In genomic region chr6:22929228-22929627, GRCh38 we compare ENCODE assay signal across 11 cellular contexts.
A peak's percentile ranks its signal among the peaks of the same experiment; 100 is the strongest.
DNase-seq lines count a peak whose midpoint lies in the region; ATAC-seq, FAIRE-seq and TF ChIP-seq lines count a peak whose summit lies in the region.
"Had no signal": no experiment of that assay in that cellular context is flagged by ENCODE, and none has a peak within 500 bp of the region (broad histone marks: within the 10 kb centered on the region; RNA-seq: fewer than 3 reads in every experiment).

No MANE protein-coding gene starts in this region.

- H3K27me3 Mint-ChIP-seq in chondrocyte (ENCODE audit: low read depth) = no peaks in the 10 kb centered on the region
- H3K27me3 Mint-ChIP-seq in naive thymus-derived CD4-positive, alpha-beta T cell = no peaks in the 10 kb centered on the region

- no peaks in the 10 kb centered on the region for H3K4me1 ChIP-seq in naive thymus-derived CD4-positive, alpha-beta T cell (ENCODE audit: control insufficient read depth in 2 of 2, insufficient read depth in 2 of 2, low read length in 2 of 2)
- peaks cover 0 to 17% (median 6%) of the 10 kb centered on the region in 6 donors for H3K4me1 ChIP-seq in spleen

- POLR2A ChIA-PET in naive thymus-derived CD4-positive, alpha-beta T cell (lab: Charles Lee) = no interaction called here

- FAIRE-seq in GM12891 (lab: Jason Lieb, UNC) = peak; percentile 62
- FAIRE-seq: astrocyte had no signal

- no peak for DNase-seq in GM12891 (ENCODE audit: insufficient read length, low spot score)
- peak; percentile 12 for DNase-seq in M059J (ENCODE audit: low read depth)
- no peak for DNase-seq in chondrocyte (ENCODE audit: low spot score)
- DNase-seq in naive thymus-derived CD4-positive, alpha-beta T cell = no peak
- DNase-seq in spleen = no peak
- DNase-seq in effector CD4-positive, alpha-beta T cell = no peak
- no peak for DNase-seq in NCI-H345 (lab: John Stamatoyannopoulos, UW)
- DNase-seq: left colon, T-helper 9 cell had no signal

- H3K9me3 Mint-ChIP-seq in chondrocyte (ENCODE audit: low read depth) = no peaks in the 10 kb centered on the region
- H3K9me3 Mint-ChIP-seq in naive thymus-derived CD4-positive, alpha-beta T cell = no peaks in the 10 kb centered on the region

- H3K27me3 ChIP-seq in naive thymus-derived CD4-positive, alpha-beta T cell (ENCODE audit: control insufficient read depth in 2 of 2, insufficient read depth in 2 of 2, low read length in 2 of 2) = no peaks in the 10 kb centered on the region
- no peaks in the 10 kb centered on the region for H3K27me3 ChIP-seq in spleen (replicated peaks in 1 of 7)

- H3K4me3 ChIP-seq in naive thymus-derived CD4-positive, alpha-beta T cell (ENCODE audit: low read length) = no peak overlapping the region
- H3K4me3 ChIP-seq in spleen = no peak overlapping the region

- intact Hi-C loops in naive thymus-derived CD4-positive, alpha-beta T cell (cut with micrococcal nuclease) = no loop called here
- intact Hi-C loops in spleen (cut with DNase I; ENCODE audit: low total_unique reads) = no loop called here

- ATAC-seq in naive thymus-derived CD4-positive, alpha-beta T cell = peak; percentile 45
- no peak for ATAC-seq in HG02970 (IDR thresholded peaks at IDR 0.05; ENCODE audit: low FRiP score, unreplicated experiment)
- ATAC-seq: left colon had no signal

- no peak overlapping the region for H3K4me3 Mint-ChIP-seq in chondrocyte (ENCODE audit: unreplicated experiment)
- no peak overlapping the region for H3K4me3 Mint-ChIP-seq in naive thymus-derived CD4-positive, alpha-beta T cell

- no peaks in the 10 kb centered on the region for H3K36me3 ChIP-seq in naive thymus-derived CD4-positive, alpha-beta T cell (ENCODE audit: control insufficient read depth in 2 of 3, insufficient read depth in 3 of 3, low read length in 3 of 3)
- H3K36me3 ChIP-seq in spleen = no peaks in the 10 kb centered on the region

- CTCF ChIA-PET in naive thymus-derived CD4-positive, alpha-beta T cell (lab: Charles Lee) = no interaction called here

- H3K9me3 ChIP-seq in naive thymus-derived CD4-positive, alpha-beta T cell (ENCODE audit: control insufficient read depth in 2 of 3, low read length in 3 of 3) = no peaks in the 10 kb centered on the region
- no peaks in the 10 kb centered on the region for H3K9me3 ChIP-seq in spleen

- peaks cover 38% of the 10 kb centered on the region for H3K4me1 Mint-ChIP-seq in chondrocyte (ENCODE audit: low read depth)
- peaks cover 0 to 5% (median 0%) of the 10 kb centered on the region in 7 donors for H3K4me1 Mint-ChIP-seq in naive thymus-derived CD4-positive, alpha-beta T cell

- 27 to 51% (median 34%) methylated on average over 5 of the region's 5 CpGs for WGBS in spleen, 5 donors

- H3K27ac ChIP-seq in naive thymus-derived CD4-positive, alpha-beta T cell (ENCODE audit: low read depth, low read length) = no peak overlapping the region
- peak overlapping the region in 4 of 8 donors; percentile 16 to 61 (median 34) for H3K27ac ChIP-seq in spleen

- TF ChIP-seq POLR2A in GM12891 (IDR thresholded peaks at IDR 0.05; ENCODE audit: low read depth, low read length) (no peak), spleen (IDR thresholded peaks at IDR 0.05) (no peak)

- H3K27ac Mint-ChIP-seq in chondrocyte (ENCODE audit: unreplicated experiment) = peak overlapping the region; percentile 42
- no peak overlapping the region for H3K27ac Mint-ChIP-seq in naive thymus-derived CD4-positive, alpha-beta T cell

- TF ChIP-seq CTCF in chondrocyte (IDR thresholded peaks at IDR 0.05) (no peak), spleen (IDR thresholded peaks at IDR 0.05 in 8 of 11, conservative IDR thresholded peaks at IDR 0.05 in 3 of 11) (no peak)

- no peaks in the 10 kb centered on the region for H3K36me3 Mint-ChIP-seq in chondrocyte (ENCODE audit: low read depth)
- H3K36me3 Mint-ChIP-seq in naive thymus-derived CD4-positive, alpha-beta T cell = no peaks in the 10 kb centered on the region

TF ChIP-seq in GM12891, 5 proteins besides CTCF, POLR2A, EP300 and RAD21:
- TF ChIP-seq SPI1 (IDR thresholded peaks at IDR 0.05; ENCODE audit: low read depth, low read length) (peak; percentile 60), TAF1 (IDR thresholded peaks at IDR 0.05; ENCODE audit: low read depth, low read length) (no peak)
